In genomic region chr5:9470410-9470809, GRCh38 we compare ENCODE assay signal across 24 cellular contexts.
DNase-seq lines count a peak whose midpoint lies in the region; ATAC-seq and TF ChIP-seq lines count a peak whose summit lies in the region.
"Had no signal": no experiment of that assay in that cellular context is flagged by ENCODE, and none has a peak within 500 bp of the region (broad histone marks: within the 10 kb centered on the region; RNA-seq: fewer than 3 reads in every experiment).

No MANE protein-coding gene starts in this region.

- WGBS in right cardiac atrium = 66% methylated on average over 1 of the region's 1 CpG
- WGBS in esophagus muscularis mucosa = 100% methylated on average over 1 of the region's 1 CpG

- H3K4me3 Mint-ChIP-seq in natural killer cell = no peak overlapping the region
- H3K4me3 Mint-ChIP-seq: CD14-positive monocyte; CD4-positive, alpha-beta memory T cell; CD4-positive, CD25-positive, alpha-beta regulatory T cell; CD8-positive, alpha-beta memory T cell had no signal

- no peaks in the 10 kb centered on the region for H3K27me3 Mint-ChIP-seq in natural killer cell (ENCODE audit: low read depth in 2 of 2)
- H3K27me3 Mint-ChIP-seq: CD4-positive, alpha-beta memory T cell; CD4-positive, CD25-positive, alpha-beta regulatory T cell; CD8-positive, alpha-beta memory T cell had no signal

- no peaks in the 10 kb centered on the region for H3K36me3 ChIP-seq in esophagus muscularis mucosa
- H3K36me3 ChIP-seq: BE2C, BLaER1 had no signal

- no peak for TF ChIP-seq POLR2A in esophagus muscularis mucosa (IDR thresholded peaks at IDR 0.05; ENCODE audit: low read depth)

- peaks cover 5 to 11% of the 10 kb centered on the region in 2 donors for H3K9me3 Mint-ChIP-seq in natural killer cell

- ATAC-seq in Right ventricle myocardium superior (ENCODE audit: poor library complexity) = peak; percentile 51
- ATAC-seq in right cardiac atrium = no peak
- ATAC-seq in left ventricle myocardium superior = peak; percentile 72
- no peak for ATAC-seq in Right ventricle myocardium inferior
- no peak for ATAC-seq in natural killer cell
- ATAC-seq: GM12878 had no signal

- H3K27me3 ChIP-seq in right cardiac atrium (ENCODE audit: control insufficient read depth, insufficient read depth) (no peaks in the 10 kb centered on the region), esophagus muscularis mucosa (no peaks in the 10 kb centered on the region)
- H3K27me3 ChIP-seq: BE2C, BLaER1 had no signal

- H3K27ac ChIP-seq in right cardiac atrium (ENCODE audit: low read length) (no peak overlapping the region), esophagus muscularis mucosa (replicated peaks in 1 of 4) (no peak overlapping the region)
- H3K27ac ChIP-seq: BLaER1 had no signal

- no peak for TF ChIP-seq CTCF in esophagus muscularis mucosa (IDR thresholded peaks at IDR 0.05)
- TF ChIP-seq CTCF in natural killer cell (IDR thresholded peaks at IDR 0.05) = no peak

- H3K4me1 ChIP-seq in right cardiac atrium (ENCODE audit: control insufficient read depth, insufficient read depth, low read length) (no peaks in the 10 kb centered on the region), esophagus muscularis mucosa (peaks cover 0 to 5% (median 2%) of the 10 kb centered on the region in 4 donors)
- H3K4me1 ChIP-seq: BE2C, BLaER1 had no signal

- TF ChIP-seq EP300 in esophagus muscularis mucosa (IDR thresholded peaks at IDR 0.05) = no peak

- DNase-seq in Right ventricle myocardium superior = no peak
- no peak for DNase-seq in right cardiac atrium
- no peak for DNase-seq in left ventricle myocardium superior
- DNase-seq in Right ventricle myocardium inferior (ENCODE audit: missing footprints) = no peak
- DNase-seq in esophagus muscularis mucosa (ENCODE audit: extremely low spot score) = peak; percentile 70
- no peak for DNase-seq in natural killer cell
- DNase-seq: 8988T; ACHN; BE2C; C1 segment of cervical spinal cord; CD4-positive, alpha-beta memory T cell; CD4-positive, CD25-positive, alpha-beta regulatory T cell; CD8-positive, alpha-beta memory T cell; COR-L47; DMS 273 treated with DMSO at 0.1 percent for 48 hours; DMS153; DMS53; DMS79; DND-41; EL; GDM1 had no signal

- H3K4me3 ChIP-seq in right cardiac atrium (ENCODE audit: low read length) (no peak overlapping the region), esophagus muscularis mucosa (no peak overlapping the region)
- H3K4me3 ChIP-seq: BLaER1, GM12878 had no signal

- H3K9me3 ChIP-seq in right cardiac atrium (ENCODE audit: control insufficient read depth, low read length) (peaks cover 2% of the 10 kb centered on the region), esophagus muscularis mucosa (no peaks in the 10 kb centered on the region)
- H3K9me3 ChIP-seq: BE2C, BLaER1 had no signal

- intact Hi-C loops in Right ventricle myocardium superior (cut with DNase I) (no loop called here), right cardiac atrium (cut with DNase I) (no loop called here), left ventricle myocardium superior (cut with micrococcal nuclease) (no loop called here), Right ventricle myocardium inferior (cut with DNase I) (no loop called here), esophagus muscularis mucosa (cut with DNase I) (no loop called here), natural killer cell (cut with micrococcal nuclease) (no loop called here)

- no peaks in the 10 kb centered on the region for H3K36me3 Mint-ChIP-seq in natural killer cell
- H3K36me3 Mint-ChIP-seq: CD14-positive monocyte; CD4-positive, alpha-beta memory T cell; CD4-positive, CD25-positive, alpha-beta regulatory T cell had no signal

- H3K27ac Mint-ChIP-seq in natural killer cell = no peak overlapping the region
- H3K27ac Mint-ChIP-seq: CD14-positive monocyte; CD4-positive, alpha-beta memory T cell; CD4-positive, CD25-positive, alpha-beta regulatory T cell; CD8-positive, alpha-beta memory T cell had no signal

- no peaks in the 10 kb centered on the region for H3K4me1 Mint-ChIP-seq in natural killer cell
- H3K4me1 Mint-ChIP-seq: CD14-positive monocyte; CD4-positive, alpha-beta memory T cell; CD4-positive, CD25-positive, alpha-beta regulatory T cell; CD8-positive, alpha-beta memory T cell had no signal

Comparison
In these comparisons a context has a peak if more than half of its experiments do, and no peak if none do; other contexts are left out.
1. ATAC-seq: peak in Right ventricle myocardium superior (single experiment) and left ventricle myocardium superior (single experiment); none in right cardiac atrium (0 of 2), Right ventricle myocardium inferior (single experiment) and natural killer cell (0 of 3).